Comparison of ENCODE assay signal across 7 cellular contexts in genomic region chr14:61695695-61696527, GRCh38. TPM values are rescaled to one million over a fixed set of nuclear protein-coding genes. Genes with fewer than 3 reads are reported as not detected.
DNase-seq lines count a peak whose midpoint lies in the region; ATAC-seq, FAIRE-seq and TF ChIP-seq lines count a peak whose summit lies in the region.

No MANE protein-coding gene starts in this region.

- DNase-seq in GM18507 (ENCODE audit: extremely low spot score, insufficient read length, low read depth) = no peak
- peak; percentile 44 for DNase-seq in NCI-H510A treated with DMSO at 0.1 percent for 48 hours (lab: John Stamatoyannopoulos, UW)
- DNase-seq in activated CD4-positive, alpha-beta T cell treated with anti-CD3 and anti-CD28 coated beads, Interleukin-2, amount 10 ng/mL, durations not matched to agents 7 days and 5 days = peak; percentile 51
- DNase-seq in dermis blood vessel endothelial cell = peak; percentile 66
- DNase-seq in lower leg skin (ENCODE audit: low spot score in 2 of 2) = peak; percentile 47 to 93
- peak in 2 of 3 experiments; percentile 22 to 60 for DNase-seq in stimulated activated CD4-positive, alpha-beta T cell treated with anti-CD3 and anti-CD28 coated beads, TNF-alpha, amount 100 ng/mL, for 24 hours (ENCODE audit: low read depth in 3 of 3)

- TF ChIP-seq CTCF in lower leg skin (IDR thresholded peaks at IDR 0.05) = no peak

- peaks cover 28% of the 10 kb centered on the region for H3K36me3 Mint-ChIP-seq in activated CD4-positive, alpha-beta T cell treated with anti-CD3 and anti-CD28 coated beads, Interleukin-2, amount 10 ng/mL, durations not matched to agents 7 days and 5 days (ENCODE audit: low read depth)

- H3K4me3 ChIP-seq in lower leg skin (ENCODE audit: low read depth, poor library complexity, severe bottlenecking) = peak overlapping the region; percentile 93

- H3K27ac Mint-ChIP-seq in activated CD4-positive, alpha-beta T cell treated with anti-CD3 and anti-CD28 coated beads, Interleukin-2, amount 10 ng/mL, durations not matched to agents 7 days and 5 days = peak overlapping the region; percentile 97

- POLR2A ChIA-PET in activated CD4-positive, alpha-beta T cell treated with anti-CD3 and anti-CD28 coated beads, Interleukin-2, amount 10 ng/mL, durations not matched to agents 7 days and 5 days (lab: Charles Lee) = interaction anchor here (0.6 to 1.5 kb wide), 2 partner anchors 8 to 65 kb away, joined by 3 read pairs; no protein-coding TSS in a partner anchor

- CTCF ChIA-PET in activated CD4-positive, alpha-beta T cell treated with anti-CD3 and anti-CD28 coated beads, Interleukin-2, amount 10 ng/mL, durations not matched to agents 7 days and 5 days (lab: Charles Lee) = interaction anchor here (0.5 to 1.0 kb wide), 2 partner anchors 21 to 391 kb away, joined by 3 read pairs; no protein-coding TSS in a partner anchor

- TF ChIP-seq POLR2A in lower leg skin (IDR thresholded peaks at IDR 0.05) = no peak

- peak; percentile 67 for FAIRE-seq in GM18507 (lab: Jason Lieb, UNC)

- peaks cover 61% of the 10 kb centered on the region for H3K4me1 Mint-ChIP-seq in activated CD4-positive, alpha-beta T cell treated with anti-CD3 and anti-CD28 coated beads, Interleukin-2, amount 10 ng/mL, durations not matched to agents 7 days and 5 days

- H3K4me3 Mint-ChIP-seq in activated CD4-positive, alpha-beta T cell treated with anti-CD3 and anti-CD28 coated beads, Interleukin-2, amount 10 ng/mL, durations not matched to agents 7 days and 5 days = peak overlapping the region; percentile 91

- WGBS in lower leg skin, 2 donors = 0 to 1% methylated on average over 50 to 62 of the region's 70 CpGs

- intact Hi-C loops in lower leg skin (cut with DNase I; ENCODE audit: low total_unique reads) = loop anchor here (10.0 kb wide), 1 partner anchor 201 kb away; no protein-coding TSS in a partner anchor

- peak; percentile 13 for ATAC-seq in HG03045 (IDR thresholded peaks at IDR 0.05; ENCODE audit: unreplicated experiment)

- H3K9me3 Mint-ChIP-seq in activated CD4-positive, alpha-beta T cell treated with anti-CD3 and anti-CD28 coated beads, Interleukin-2, amount 10 ng/mL, durations not matched to agents 7 days and 5 days = no peaks in the 10 kb centered on the region

- H3K27me3 Mint-ChIP-seq in activated CD4-positive, alpha-beta T cell treated with anti-CD3 and anti-CD28 coated beads, Interleukin-2, amount 10 ng/mL, durations not matched to agents 7 days and 5 days = no peaks in the 10 kb centered on the region

RNA-seq across cellular contexts. Expression of gene HIF1A, which starts 0.6 kb away (rescaled TPM):
- 100 to 1,000 TPM in 1 of 2 experiments, 10 to 100 TPM in 1; 97.0 to 116 TPM for total RNA-seq in activated CD4-positive, alpha-beta T cell treated with anti-CD3 and anti-CD28 coated beads, Interleukin-2, amount 10 ng/mL, durations not matched to agents 7 days and 5 days
- total RNA-seq in dermis blood vessel endothelial cell = 236 and 320 TPM in 2 replicates
- total RNA-seq in lower leg skin = 10 to 100 TPM; 48.8 to 88.8 (median 57.4) TPM
